21 cellular contexts compared by ENCODE assay signal in genomic region chr1:64396817-64397216, GRCh38.
DNase-seq lines count a peak whose midpoint lies in the region; ATAC-seq and TF ChIP-seq lines count a peak whose summit lies in the region.
"Had no signal": no experiment of that assay in that cellular context is flagged by ENCODE, and none has a peak within 500 bp of the region (broad histone marks: within the 10 kb centered on the region; RNA-seq: fewer than 3 reads in every experiment).

No MANE protein-coding gene starts in this region.

- no peak overlapping the region for H3K4me2 ChIP-seq in PC-3 (ENCODE audit: low read length)

- H4K20me1 ChIP-seq in PC-3 (ENCODE audit: low read length): no peaks in the 10 kb centered on the region

- no peak for ATAC-seq in PC-3
- ATAC-seq: foreskin keratinocyte had no signal

- CTCF ChIA-PET in PC-3 (lab: Charles Lee): no interaction called here
- CTCF ChIA-PET in Calu3 (lab: Charles Lee): no interaction called here

- DNase-seq in A172 (ENCODE audit: low spot score): peak; percentile 5
- peak; percentile 22 for DNase-seq in H7
- DNase-seq in PC-3: no peak
- peak; percentile 2 for DNase-seq in fibroblast of peridontal ligament (ENCODE audit: extremely low read depth)
- no peak for DNase-seq in Calu3
- no peak for DNase-seq in inferior parietal cortex (ENCODE audit: extremely low spot score)
- no peak for DNase-seq in middle frontal gyrus (ENCODE audit: extremely low spot score, low spot score)
- DNase-seq in osteocyte (ENCODE audit: extremely low spot score, unreplicated experiment): no peak
- DNase-seq: activated CD4-positive, CD25-positive, alpha-beta regulatory T cell; activated CD8-positive, alpha-beta memory T cell treated with anti-CD3 and anti-CD28 coated beads, Interleukin-2, amount 50 U/mL, for 48 hours; activated naive CD4-positive, alpha-beta T cell treated with anti-CD3 and anti-CD28 coated beads for 36 hours; effector CD4-positive, alpha-beta T cell; foreskin keratinocyte; GOT3; immature natural killer cell; NCI-H446 treated with DMSO at 0.1 percent for 48 hours; sigmoid colon; stimulated activated CD4-positive, alpha-beta T cell treated with anti-CD3 and anti-CD28 coated beads, Interleukin-4, amount 100 ng/mL, for 1 hour; tibial artery had no signal

- no peaks in the 10 kb centered on the region for H3K9me3 Mint-ChIP-seq in Calu3 (ENCODE audit: low read depth, unreplicated experiment)
- no peaks in the 10 kb centered on the region for H3K9me3 Mint-ChIP-seq in osteocyte (ENCODE audit: unreplicated experiment)
- H3K9me3 Mint-ChIP-seq: activated naive CD4-positive, alpha-beta T cell treated with anti-CD3 and anti-CD28 coated beads for 36 hours had no signal

- H3K4me1 Mint-ChIP-seq in Calu3 (ENCODE audit: low read depth, unreplicated experiment) (no peaks in the 10 kb centered on the region), osteocyte (ENCODE audit: unreplicated experiment) (no peaks in the 10 kb centered on the region)
- H3K4me1 Mint-ChIP-seq: immature natural killer cell had no signal

- no TSS peak for BruUV-seq in PC-3 (replicated peaks; lab: Mats Ljungman, UMichigan)
- BruUV-seq in Calu3 (replicated peaks; lab: Mats Ljungman, UMichigan): no TSS peak

- no peaks in the 10 kb centered on the region for H3K36me3 ChIP-seq in H7 (replicated peaks; ENCODE audit: control insufficient read depth, insufficient read depth, low read length)
- H3K36me3 ChIP-seq in PC-3 (ENCODE audit: low read depth, low read length): no peaks in the 10 kb centered on the region
- H3K36me3 ChIP-seq: neutrophil, sigmoid colon, tibial artery had no signal

- POLR2A ChIA-PET in PC-3 (lab: Charles Lee; ENCODE audit: unreplicated experiment): no interaction called here

- H2AFZ ChIP-seq in PC-3 (ENCODE audit: low read length): no peak overlapping the region

- no peak overlapping the region for H3K9ac ChIP-seq in PC-3 (ENCODE audit: low read length)

- H3K27ac ChIP-seq in PC-3 (ENCODE audit: low read length): no peak overlapping the region
- H3K27ac ChIP-seq: foreskin keratinocyte, neutrophil, sigmoid colon, tibial artery had no signal

- TF ChIP-seq CTCF in PC-3 (conservative IDR thresholded peaks at IDR 0.05; ENCODE audit: low read depth, low read length) (0 out of 2 replicates have a peak, but pooled peaks have one; percentile 25), Calu3 (IDR thresholded peaks at IDR 0.05; ENCODE audit: unreplicated experiment) (no peak), osteocyte (IDR thresholded peaks at IDR 0.05) (no peak)

- H3K9me3 ChIP-seq in PC-3 (ENCODE audit: low read length): no peaks in the 10 kb centered on the region
- H3K9me3 ChIP-seq: neutrophil, sigmoid colon, tibial artery had no signal

- no peak overlapping the region for H3K27ac Mint-ChIP-seq in Calu3 (ENCODE audit: unreplicated experiment)
- H3K27ac Mint-ChIP-seq in osteocyte (ENCODE audit: unreplicated experiment): no peak overlapping the region
- H3K27ac Mint-ChIP-seq: activated naive CD4-positive, alpha-beta T cell treated with anti-CD3 and anti-CD28 coated beads for 36 hours; IgD-negative memory B cell; immature natural killer cell had no signal

- no peaks in the 10 kb centered on the region for H3K36me3 Mint-ChIP-seq in Calu3 (ENCODE audit: insufficient read depth, unreplicated experiment)
- no peaks in the 10 kb centered on the region for H3K36me3 Mint-ChIP-seq in osteocyte (ENCODE audit: unreplicated experiment)
- H3K36me3 Mint-ChIP-seq: IgD-negative memory B cell, immature natural killer cell had no signal

- 0 out of 2 replicates have a peak, but pooled peaks cover 4% of the 10 kb centered on the region for H3K9me2 ChIP-seq in PC-3 (replicated peaks; ENCODE audit: low read length)

- no peak overlapping the region for H3K4me3 ChIP-seq in H7 (ENCODE audit: insufficient read depth, low read depth, low read length)
- no peak overlapping the region for H3K4me3 ChIP-seq in PC-3 (ENCODE audit: low read length)
- H3K4me3 ChIP-seq: sigmoid colon, tibial artery had no signal

- no peaks in the 10 kb centered on the region for H3K4me1 ChIP-seq in PC-3 (ENCODE audit: insufficient read depth, low read length)
- H3K4me1 ChIP-seq: foreskin keratinocyte, sigmoid colon, tibial artery had no signal

- H3K4me3 Mint-ChIP-seq in Calu3 (ENCODE audit: low read depth, unreplicated experiment): no peak overlapping the region
- H3K4me3 Mint-ChIP-seq in osteocyte (ENCODE audit: unreplicated experiment): no peak overlapping the region
- H3K4me3 Mint-ChIP-seq: activated naive CD4-positive, alpha-beta T cell treated with anti-CD3 and anti-CD28 coated beads for 36 hours; IgD-negative memory B cell; immature natural killer cell had no signal

- H3K79me2 ChIP-seq in PC-3 (ENCODE audit: low read length): no peaks in the 10 kb centered on the region

- intact Hi-C loops in PC-3 (cut with micrococcal nuclease) (no loop called here), Calu3 (cut with micrococcal nuclease; ENCODE audit: unreplicated experiment) (no loop called here)

- H3K27me3 ChIP-seq in H7 (ENCODE audit: control insufficient read depth, insufficient read depth, low read length): no peaks in the 10 kb centered on the region
- H3K27me3 ChIP-seq in PC-3 (ENCODE audit: low read length): no peaks in the 10 kb centered on the region
- H3K27me3 ChIP-seq: foreskin keratinocyte, neutrophil, sigmoid colon, tibial artery had no signal

- no peaks in the 10 kb centered on the region for H3F3A ChIP-seq in PC-3 (ENCODE audit: low read length, unreplicated experiment)

- H3K27me3 Mint-ChIP-seq in Calu3 (ENCODE audit: unreplicated experiment) (peaks cover 27% of the 10 kb centered on the region), osteocyte (ENCODE audit: unreplicated experiment) (peaks cover 41% of the 10 kb centered on the region)
- H3K27me3 Mint-ChIP-seq: IgD-negative memory B cell had no signal

Comparison
In these comparisons a context has a peak if more than half of its experiments do, and no peak if none do; other contexts are left out.
1. DNase-seq: peak in A172 (single experiment), H7 (single experiment) and fibroblast of peridontal ligament (single experiment); none in PC-3 (single experiment), Calu3 (single experiment), inferior parietal cortex (single experiment), middle frontal gyrus (single experiment) and osteocyte (single experiment).